Comparison of ENCODE assay signal across 1 cellular context in genomic region chr2:236512267-236512666, GRCh38.
A peak's percentile ranks its signal among the peaks of the same experiment; 100 is the strongest.
TF ChIP-seq lines count a peak whose summit lies in the region.

No MANE protein-coding gene starts in this region.

TF ChIP-seq in HepG2, 621 proteins besides CTCF, POLR2A, EP300 and RAD21:
- TF ChIP-seq CREB1 (IDR thresholded peaks at IDR 0.05) (peak; percentile 52), CREB1 (CRISPR knock-in tag; IDR thresholded peaks at IDR 0.05) (no peak), ZC3H13 (CRISPR knock-in tag; IDR thresholded peaks at IDR 0.05) (no peak), MATR3 (CRISPR knock-in tag; IDR thresholded peaks at IDR 0.05) (no peak), ZNF800 (CRISPR knock-in tag; IDR thresholded peaks at IDR 0.05) (no peak)
